Comparison of ENCODE assay signal across 39 cellular contexts in genomic region chr4:85116008-85116407, GRCh38.
"Had no signal": no experiment of that assay in that cellular context is flagged by ENCODE, and none has a peak within 500 bp of the region (broad histone marks: within the 10 kb centered on the region; RNA-seq: fewer than 3 reads in every experiment).

No MANE protein-coding gene starts in this region.

- H3K36me3 ChIP-seq: adrenal gland, cardiac muscle cell had no signal

- H3K4me1 Mint-ChIP-seq: activated B cell treated with CpG ODN at 0.5 μM for 24 hours; activated CD4-positive, alpha-beta T cell treated with anti-CD3 and anti-CD28 coated beads, Interleukin-2, amount 10 ng/mL, durations not matched to agents 24 days and 14 days; activated naive CD8-positive, alpha-beta T cell treated with anti-CD3 and anti-CD28 coated beads for 36 hours; activated T-helper 17 cell treated with anti-CD3 and anti-CD28 coated beads, Interleukin-2, amount 50 U/mL, for 72 hours; brain; central memory CD8-positive, alpha-beta T cell had no signal

- H3K36me3 Mint-ChIP-seq: activated CD4-positive, alpha-beta memory T cell treated with anti-CD3 and anti-CD28 coated beads for 36 hours; activated naive CD4-positive, alpha-beta T cell treated with anti-CD3 and anti-CD28 coated beads, Interleukin-2, amount 50 U/mL, for 72 hours; activated naive CD8-positive, alpha-beta T cell treated with anti-CD3 and anti-CD28 coated beads for 36 hours; brain had no signal

- H3K4me3 Mint-ChIP-seq: activated B cell treated with CpG ODN at 0.5 μM for 24 hours; activated CD4-positive, alpha-beta memory T cell treated with anti-CD3 and anti-CD28 coated beads for 36 hours; activated CD4-positive, alpha-beta T cell treated with anti-CD3 and anti-CD28 coated beads, Interleukin-2, amount 10 ng/mL, durations not matched to agents 24 days and 14 days; activated CD8-positive, alpha-beta T cell treated with anti-CD3 and anti-CD28 coated beads for 36 hours; activated naive CD4-positive, alpha-beta T cell treated with anti-CD3 and anti-CD28 coated beads for 36 hours; activated naive CD8-positive, alpha-beta T cell treated with anti-CD3 and anti-CD28 coated beads for 36 hours; activated T-cell treated with anti-CD3 and anti-CD28 coated beads, Interleukin-2, amount 50 U/mL, for 4 hours; activated T-cell treated with anti-CD3 and anti-CD28 coated beads, Interleukin-2, amount 50 U/mL, for 72 hours; activated T-helper 1 cell treated with anti-CD3 and anti-CD28 coated beads, Interleukin-12 subunit alpha, Interleukin-12 subunit beta, Interleukin-2, Interleukin-4 antibody, amounts not matched to agents 30 ng/mL and 10 ng/mL and 1 ng/mL, durations not matched to agents 14 hours and 24 hours and 36 hours; activated T-helper 17 cell treated with anti-CD3 and anti-CD28 coated beads, Interleukin-2, amount 50 U/mL, for 72 hours; brain; central memory CD8-positive, alpha-beta T cell; T-helper 1 cell treated with Interleukin-12 subunit alpha and Interleukin-12 subunit beta and Interleukin-4 antibody, amounts not matched to agents 30 μg/mL and 1 μg/mL, for 36 hours; T-helper 2 cell treated with Interferon-gamma antibody and Interleukin-4, amounts not matched to agents 5 μg/mL and 100 μg/mL, for 36 hours had no signal

- H3K27ac Mint-ChIP-seq: activated B cell treated with CpG ODN at 0.5 μM for 24 hours; activated CD4-positive, alpha-beta memory T cell treated with anti-CD3 and anti-CD28 coated beads for 36 hours; activated CD4-positive, alpha-beta T cell treated with anti-CD3 and anti-CD28 coated beads, Interleukin-2, amount 10 ng/mL, durations not matched to agents 24 days and 14 days; activated CD8-positive, alpha-beta T cell treated with anti-CD3 and anti-CD28 coated beads for 36 hours; activated naive CD4-positive, alpha-beta T cell treated with anti-CD3 and anti-CD28 coated beads for 36 hours; activated naive CD4-positive, alpha-beta T cell treated with anti-CD3 and anti-CD28 coated beads, Interleukin-2, amount 50 U/mL, for 72 hours; activated naive CD8-positive, alpha-beta T cell treated with anti-CD3 and anti-CD28 coated beads for 36 hours; activated T-cell treated with anti-CD3 and anti-CD28 coated beads, Interleukin-2, amount 50 U/mL, for 72 hours; activated T-helper 1 cell treated with anti-CD3 and anti-CD28 coated beads, Interleukin-12 subunit alpha, Interleukin-12 subunit beta, Interleukin-2, Interleukin-4 antibody, amounts not matched to agents 30 ng/mL and 10 ng/mL and 1 ng/mL, durations not matched to agents 14 hours and 24 hours and 36 hours; activated T-helper 17 cell treated with anti-CD3 and anti-CD28 coated beads, Interleukin-2, amount 50 U/mL, for 72 hours; brain; T-helper 1 cell treated with Interleukin-12 subunit alpha and Interleukin-12 subunit beta and Interleukin-4 antibody, amounts not matched to agents 30 μg/mL and 1 μg/mL, for 36 hours; T-helper 2 cell treated with Interferon-gamma antibody and Interleukin-4, amounts not matched to agents 5 μg/mL and 100 μg/mL, for 36 hours had no signal

- H3K27me3 ChIP-seq: adrenal gland, cardiac muscle cell had no signal

- H3K27ac ChIP-seq: adrenal gland, cardiac muscle cell, VCaP had no signal

- H3K4me1 ChIP-seq: adrenal gland had no signal

- H3K9me3 ChIP-seq: adrenal gland had no signal

- DNase-seq: activated B cell treated with CpG ODN at 0.5 μM for 24 hours; activated CD4-positive, alpha-beta memory T cell treated with anti-CD3 and anti-CD28 coated beads for 36 hours; activated CD4-positive, alpha-beta T cell treated with anti-CD3 and anti-CD28 coated beads for 4 hours; activated CD4-positive, alpha-beta T cell treated with anti-CD3 and anti-CD28 coated beads, Interleukin-2, amount 10 ng/mL, durations not matched to agents 24 days and 14 days; activated CD4-positive, alpha-beta T cell treated with anti-CD3 and anti-CD28 coated beads, Interleukin-2, amount 50 U/mL, for 1 hour; activated CD4-positive, alpha-beta T cell treated with anti-CD3 and anti-CD28 coated beads, Interleukin-2, amount 50 U/mL, for 4 hours; activated CD4-positive, CD25-positive, alpha-beta regulatory T cell treated with anti-CD3 and anti-CD28 coated beads, Interleukin-2, amount 50 U/mL, for 72 hours; activated CD8-positive, alpha-beta memory T cell treated with anti-CD3 and anti-CD28 coated beads, Interleukin-2, amount 50 U/mL, for 4 hours; activated CD8-positive, alpha-beta T cell treated with anti-CD3 and anti-CD28 coated beads for 36 hours; activated effector memory CD4-positive, alpha-beta T cell treated with anti-CD3 and anti-CD28 coated beads, Interleukin-2, amount 50 U/mL, for 16 hours; activated gamma-delta T cell treated with Interleukin-2 at 50 U/mL for 16 hours; activated naive CD4-positive, alpha-beta T cell; activated naive CD4-positive, alpha-beta T cell treated with anti-CD3 and anti-CD28 coated beads for 36 hours; activated naive CD4-positive, alpha-beta T cell treated with anti-CD3 and anti-CD28 coated beads, Interleukin-2, amount 50 U/mL, for 16 hours; activated naive CD8-positive, alpha-beta T cell treated with anti-CD3 and anti-CD28 coated beads for 36 hours; activated T-cell treated with anti-CD3 and anti-CD28 coated beads for 4 hours; activated T-cell treated with anti-CD3 and anti-CD28 coated beads, Interleukin-2, amount 50 U/mL, for 1 hour; activated T-cell treated with anti-CD3 and anti-CD28 coated beads, Interleukin-2, amount 50 U/mL, for 4 hours; activated T-cell treated with anti-CD3 and anti-CD28 coated beads, Interleukin-2, amount 50 U/mL, for 72 hours; adrenal gland; amniotic stem cell; aorta; caudate nucleus; cerebellar nuclear complex; T-helper 1 cell; T-helper 2 cell; T-helper 9 cell had no signal

- H3K4me3 ChIP-seq: adrenal gland, cardiac muscle cell had no signal

- H3K9me3 Mint-ChIP-seq: activated CD4-positive, alpha-beta T cell treated with anti-CD3 and anti-CD28 coated beads, Interleukin-2, amount 10 ng/mL, durations not matched to agents 24 days and 14 days; activated T-helper 1 cell treated with anti-CD3 and anti-CD28 coated beads, Interleukin-12 subunit alpha, Interleukin-12 subunit beta, Interleukin-2, Interleukin-4 antibody, amounts not matched to agents 30 ng/mL and 10 ng/mL and 1 ng/mL, durations not matched to agents 14 hours and 24 hours and 36 hours; T-helper 2 cell treated with Interferon-gamma antibody and Interleukin-4, amounts not matched to agents 5 μg/mL and 100 μg/mL, for 36 hours had no signal

- H3K27me3 Mint-ChIP-seq: activated CD4-positive, alpha-beta memory T cell treated with anti-CD3 and anti-CD28 coated beads for 36 hours; activated CD4-positive, alpha-beta T cell treated with anti-CD3 and anti-CD28 coated beads, Interleukin-2, amount 10 ng/mL, durations not matched to agents 24 days and 14 days; activated CD8-positive, alpha-beta T cell treated with anti-CD3 and anti-CD28 coated beads for 36 hours; activated naive CD8-positive, alpha-beta T cell treated with anti-CD3 and anti-CD28 coated beads for 36 hours; activated T-helper 17 cell treated with anti-CD3 and anti-CD28 coated beads, Interleukin-2, amount 50 U/mL, for 72 hours; brain; central memory CD8-positive, alpha-beta T cell had no signal

- FAIRE-seq: astrocyte, bronchial epithelial cell, TTC549 had no signal

- ATAC-seq: activated CD8-positive, alpha-beta T cell treated with anti-CD3 and anti-CD28 coated beads for 36 hours; activated naive CD4-positive, alpha-beta T cell treated with anti-CD3 and anti-CD28 coated beads, Interleukin-2, amount 50 U/mL, for 72 hours; activated T-cell treated with anti-CD3 and anti-CD28 coated beads, Interleukin-2, amount 50 U/mL, for 4 hours; activated T-cell treated with anti-CD3 and anti-CD28 coated beads, Interleukin-2, amount 50 U/mL, for 72 hours; activated T-helper 17 cell treated with anti-CD3 and anti-CD28 coated beads, Interleukin-2, amount 50 U/mL, for 72 hours had no signal
